24 cellular contexts compared by ENCODE assay signal in the genomic region with DNA sequence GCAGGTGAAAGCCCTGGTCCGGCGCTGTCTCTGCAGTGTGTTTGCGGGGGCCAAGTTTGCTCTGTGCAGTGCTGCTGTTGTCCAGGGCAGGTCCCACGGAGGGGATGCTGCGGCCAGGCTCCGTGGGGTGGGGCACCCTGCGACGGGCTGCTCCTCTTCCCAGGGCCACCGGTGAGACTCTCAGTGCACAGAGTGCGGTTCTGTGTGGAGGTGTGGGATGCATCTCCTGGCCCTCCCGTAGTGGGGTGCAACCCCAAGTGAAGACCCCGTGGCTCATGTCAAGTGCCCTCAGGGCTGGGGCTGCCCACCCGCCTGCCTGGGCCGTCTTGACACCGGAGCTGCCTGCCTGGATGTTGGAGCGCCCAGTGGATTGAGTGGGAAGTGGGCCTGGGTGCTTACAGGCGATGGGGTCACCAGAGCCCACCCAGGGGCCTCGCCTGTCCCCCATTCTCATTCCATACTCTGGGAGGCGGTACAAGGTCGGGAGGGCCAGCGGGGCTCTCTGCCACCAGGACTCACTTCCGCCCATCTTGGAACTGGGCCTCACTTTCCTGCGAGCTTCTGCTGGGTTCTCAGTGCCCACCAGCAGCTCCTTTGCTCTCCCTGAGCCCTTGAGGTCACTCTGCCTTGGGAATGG.
"Had no signal": no experiment of that assay in that cellular context is flagged by ENCODE, and none has a peak within 500 bp of the region (broad histone marks: within the 10 kb centered on the region; RNA-seq: fewer than 3 reads in every experiment).

No MANE protein-coding gene starts in this region.

- H3K36me3 ChIP-seq: ovary had no signal

- H3K4me3 ChIP-seq: coronary artery, esophagus squamous epithelium, gastrocnemius medialis, ovary, psoas muscle, right atrium auricular region, stomach, transverse colon had no signal

- H3K27me3 ChIP-seq: esophagus squamous epithelium, gastrocnemius medialis, neutrophil, ovary, right atrium auricular region, stomach, transverse colon had no signal

- H3K9me3 Mint-ChIP-seq: activated B cell treated with CpG ODN at 0.5 μM for 24 hours; activated naive CD8-positive, alpha-beta T cell treated with anti-CD3 and anti-CD28 coated beads for 36 hours; activated T-cell treated with anti-CD3 and anti-CD28 coated beads, Interleukin-2, amount 50 U/mL, for 4 hours; endodermal cell; natural killer cell treated with Interleukin-12 subunit alpha and Interleukin-12 subunit beta and Interleukin-15 and Interleukin-18, amount 100 ng/mL, for 72 hours; T-helper 1 cell treated with Interleukin-12 subunit alpha and Interleukin-12 subunit beta and Interleukin-4 antibody, amounts not matched to agents 30 μg/mL and 1 μg/mL, for 36 hours had no signal

- ATAC-seq: activated CD4-positive, alpha-beta T cell treated with anti-CD3 and anti-CD28 coated beads for 36 hours; activated T-cell treated with anti-CD3 and anti-CD28 coated beads, Interleukin-2, amount 50 U/mL, for 4 hours; gastrocnemius medialis; left lobe of liver; natural killer cell treated with Interleukin-12 subunit alpha and Interleukin-12 subunit beta and Interleukin-15 and Interleukin-18, amount 100 ng/mL, for 72 hours; psoas muscle had no signal

- H3K4me1 ChIP-seq: esophagus squamous epithelium, gastrocnemius medialis, psoas muscle, right atrium auricular region, stomach, transverse colon had no signal

- H3K27me3 Mint-ChIP-seq: activated B cell treated with CpG ODN at 0.5 μM for 24 hours; activated CD4-positive, alpha-beta T cell treated with anti-CD3 and anti-CD28 coated beads for 36 hours; activated naive CD8-positive, alpha-beta T cell treated with anti-CD3 and anti-CD28 coated beads for 36 hours; natural killer cell treated with Interleukin-12 subunit alpha and Interleukin-12 subunit beta and Interleukin-15 and Interleukin-18, amount 100 ng/mL, for 72 hours had no signal

- H3K4me3 Mint-ChIP-seq: activated B cell treated with CpG ODN at 0.5 μM for 24 hours; activated CD4-positive, alpha-beta T cell treated with anti-CD3 and anti-CD28 coated beads for 36 hours; activated naive CD8-positive, alpha-beta T cell treated with anti-CD3 and anti-CD28 coated beads for 36 hours; activated T-cell treated with anti-CD3 and anti-CD28 coated beads, Interleukin-2, amount 50 U/mL, for 4 hours; endodermal cell; natural killer cell treated with Interleukin-12 subunit alpha and Interleukin-12 subunit beta and Interleukin-15 and Interleukin-18, amount 100 ng/mL, for 72 hours; T-helper 1 cell treated with Interleukin-12 subunit alpha and Interleukin-12 subunit beta and Interleukin-4 antibody, amounts not matched to agents 30 μg/mL and 1 μg/mL, for 36 hours had no signal

- DNase-seq: activated B cell treated with CpG ODN at 0.5 μM for 24 hours; activated CD4-positive, alpha-beta T cell treated with anti-CD3 and anti-CD28 coated beads for 36 hours; activated CD4-positive, alpha-beta T cell treated with anti-CD3 and anti-CD28 coated beads, Interleukin-2, amount 50 U/mL, for 4 hours; activated CD8-positive, alpha-beta memory T cell treated with anti-CD3 and anti-CD28 coated beads, Interleukin-2, amount 50 U/mL, for 48 hours; activated naive CD4-positive, alpha-beta T cell treated with Interleukin-2 at 50 U/mL for 16 hours; activated naive CD8-positive, alpha-beta T cell treated with anti-CD3 and anti-CD28 coated beads for 36 hours; activated T-cell treated with anti-CD3 and anti-CD28 coated beads, Interleukin-2, amount 50 U/mL, for 4 hours; endodermal cell; esophagus squamous epithelium; gastrocnemius medialis; islet precursor cell; midbrain; stimulated activated CD4-positive, alpha-beta T cell treated with anti-CD3 and anti-CD28 coated beads, Interleukin-1b, Interleukin-23, amount 100 ng/mL, for 48 hours; stomach; T1000; transverse colon had no signal

- H3K4me1 Mint-ChIP-seq: activated CD4-positive, alpha-beta T cell treated with anti-CD3 and anti-CD28 coated beads for 36 hours; activated naive CD8-positive, alpha-beta T cell treated with anti-CD3 and anti-CD28 coated beads for 36 hours; endodermal cell had no signal

- H3K9me3 ChIP-seq: esophagus squamous epithelium, gastrocnemius medialis, neutrophil, ovary, psoas muscle, right atrium auricular region, stomach, transverse colon had no signal

- H3K27ac ChIP-seq: coronary artery, esophagus squamous epithelium, gastrocnemius medialis, neutrophil, ovary, psoas muscle, right atrium auricular region, stomach had no signal

- H3K27ac Mint-ChIP-seq: activated CD4-positive, alpha-beta T cell treated with anti-CD3 and anti-CD28 coated beads for 36 hours; activated naive CD8-positive, alpha-beta T cell treated with anti-CD3 and anti-CD28 coated beads for 36 hours; endodermal cell; natural killer cell treated with Interleukin-12 subunit alpha and Interleukin-12 subunit beta and Interleukin-15 and Interleukin-18, amount 100 ng/mL, for 72 hours; T-helper 1 cell treated with Interleukin-12 subunit alpha and Interleukin-12 subunit beta and Interleukin-4 antibody, amounts not matched to agents 30 μg/mL and 1 μg/mL, for 36 hours had no signal
